Comparison of ENCODE assay signal across 2 cellular contexts in the genomic region with DNA sequence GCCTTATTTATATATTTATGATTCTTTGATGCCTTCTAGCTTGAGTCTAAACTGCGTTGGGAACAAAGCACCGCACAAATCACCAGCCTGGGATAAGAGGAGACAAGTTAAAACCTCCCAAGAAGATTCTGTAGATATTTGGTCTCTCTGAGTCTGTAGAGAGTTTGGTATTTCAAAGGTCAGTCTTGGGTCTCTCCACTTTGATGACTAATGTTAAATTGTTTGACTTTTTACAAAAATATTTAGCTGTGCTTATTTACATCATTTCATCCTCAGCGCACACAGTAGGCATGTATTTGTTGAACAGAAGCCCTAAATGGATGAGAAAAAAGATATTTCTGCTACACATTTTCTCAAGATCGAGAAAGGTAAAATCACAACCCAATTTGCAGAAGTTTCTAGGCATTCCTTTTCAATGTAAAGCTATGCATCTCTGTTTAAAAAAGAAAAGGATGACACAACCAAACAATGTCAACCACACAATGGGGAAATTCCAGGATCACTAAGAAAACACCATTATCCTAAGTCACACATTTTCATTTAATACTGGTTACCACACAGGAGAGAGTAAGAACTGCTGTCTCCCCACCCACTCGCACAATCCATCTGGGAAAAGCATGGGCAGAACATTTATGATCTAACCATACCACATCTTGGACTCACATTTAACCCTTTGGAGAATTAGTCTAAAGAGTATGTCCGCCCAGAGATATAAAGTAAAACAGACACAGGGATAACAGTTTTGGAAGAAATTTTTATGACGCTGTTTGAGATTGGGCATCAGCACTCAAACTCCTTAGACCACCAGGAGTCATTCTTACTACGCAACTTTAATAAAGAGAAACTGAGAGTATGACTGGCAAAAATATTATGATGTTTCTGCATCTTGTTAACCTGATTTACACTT.
TF ChIP-seq lines count a peak whose summit lies in the region.

No MANE protein-coding gene starts in this region.

TF ChIP-seq in GM23338, 12 proteins besides CTCF, POLR2A, EP300 and RAD21 (continued from another document and continues in another):
- TF ChIP-seq, protein P1, sequence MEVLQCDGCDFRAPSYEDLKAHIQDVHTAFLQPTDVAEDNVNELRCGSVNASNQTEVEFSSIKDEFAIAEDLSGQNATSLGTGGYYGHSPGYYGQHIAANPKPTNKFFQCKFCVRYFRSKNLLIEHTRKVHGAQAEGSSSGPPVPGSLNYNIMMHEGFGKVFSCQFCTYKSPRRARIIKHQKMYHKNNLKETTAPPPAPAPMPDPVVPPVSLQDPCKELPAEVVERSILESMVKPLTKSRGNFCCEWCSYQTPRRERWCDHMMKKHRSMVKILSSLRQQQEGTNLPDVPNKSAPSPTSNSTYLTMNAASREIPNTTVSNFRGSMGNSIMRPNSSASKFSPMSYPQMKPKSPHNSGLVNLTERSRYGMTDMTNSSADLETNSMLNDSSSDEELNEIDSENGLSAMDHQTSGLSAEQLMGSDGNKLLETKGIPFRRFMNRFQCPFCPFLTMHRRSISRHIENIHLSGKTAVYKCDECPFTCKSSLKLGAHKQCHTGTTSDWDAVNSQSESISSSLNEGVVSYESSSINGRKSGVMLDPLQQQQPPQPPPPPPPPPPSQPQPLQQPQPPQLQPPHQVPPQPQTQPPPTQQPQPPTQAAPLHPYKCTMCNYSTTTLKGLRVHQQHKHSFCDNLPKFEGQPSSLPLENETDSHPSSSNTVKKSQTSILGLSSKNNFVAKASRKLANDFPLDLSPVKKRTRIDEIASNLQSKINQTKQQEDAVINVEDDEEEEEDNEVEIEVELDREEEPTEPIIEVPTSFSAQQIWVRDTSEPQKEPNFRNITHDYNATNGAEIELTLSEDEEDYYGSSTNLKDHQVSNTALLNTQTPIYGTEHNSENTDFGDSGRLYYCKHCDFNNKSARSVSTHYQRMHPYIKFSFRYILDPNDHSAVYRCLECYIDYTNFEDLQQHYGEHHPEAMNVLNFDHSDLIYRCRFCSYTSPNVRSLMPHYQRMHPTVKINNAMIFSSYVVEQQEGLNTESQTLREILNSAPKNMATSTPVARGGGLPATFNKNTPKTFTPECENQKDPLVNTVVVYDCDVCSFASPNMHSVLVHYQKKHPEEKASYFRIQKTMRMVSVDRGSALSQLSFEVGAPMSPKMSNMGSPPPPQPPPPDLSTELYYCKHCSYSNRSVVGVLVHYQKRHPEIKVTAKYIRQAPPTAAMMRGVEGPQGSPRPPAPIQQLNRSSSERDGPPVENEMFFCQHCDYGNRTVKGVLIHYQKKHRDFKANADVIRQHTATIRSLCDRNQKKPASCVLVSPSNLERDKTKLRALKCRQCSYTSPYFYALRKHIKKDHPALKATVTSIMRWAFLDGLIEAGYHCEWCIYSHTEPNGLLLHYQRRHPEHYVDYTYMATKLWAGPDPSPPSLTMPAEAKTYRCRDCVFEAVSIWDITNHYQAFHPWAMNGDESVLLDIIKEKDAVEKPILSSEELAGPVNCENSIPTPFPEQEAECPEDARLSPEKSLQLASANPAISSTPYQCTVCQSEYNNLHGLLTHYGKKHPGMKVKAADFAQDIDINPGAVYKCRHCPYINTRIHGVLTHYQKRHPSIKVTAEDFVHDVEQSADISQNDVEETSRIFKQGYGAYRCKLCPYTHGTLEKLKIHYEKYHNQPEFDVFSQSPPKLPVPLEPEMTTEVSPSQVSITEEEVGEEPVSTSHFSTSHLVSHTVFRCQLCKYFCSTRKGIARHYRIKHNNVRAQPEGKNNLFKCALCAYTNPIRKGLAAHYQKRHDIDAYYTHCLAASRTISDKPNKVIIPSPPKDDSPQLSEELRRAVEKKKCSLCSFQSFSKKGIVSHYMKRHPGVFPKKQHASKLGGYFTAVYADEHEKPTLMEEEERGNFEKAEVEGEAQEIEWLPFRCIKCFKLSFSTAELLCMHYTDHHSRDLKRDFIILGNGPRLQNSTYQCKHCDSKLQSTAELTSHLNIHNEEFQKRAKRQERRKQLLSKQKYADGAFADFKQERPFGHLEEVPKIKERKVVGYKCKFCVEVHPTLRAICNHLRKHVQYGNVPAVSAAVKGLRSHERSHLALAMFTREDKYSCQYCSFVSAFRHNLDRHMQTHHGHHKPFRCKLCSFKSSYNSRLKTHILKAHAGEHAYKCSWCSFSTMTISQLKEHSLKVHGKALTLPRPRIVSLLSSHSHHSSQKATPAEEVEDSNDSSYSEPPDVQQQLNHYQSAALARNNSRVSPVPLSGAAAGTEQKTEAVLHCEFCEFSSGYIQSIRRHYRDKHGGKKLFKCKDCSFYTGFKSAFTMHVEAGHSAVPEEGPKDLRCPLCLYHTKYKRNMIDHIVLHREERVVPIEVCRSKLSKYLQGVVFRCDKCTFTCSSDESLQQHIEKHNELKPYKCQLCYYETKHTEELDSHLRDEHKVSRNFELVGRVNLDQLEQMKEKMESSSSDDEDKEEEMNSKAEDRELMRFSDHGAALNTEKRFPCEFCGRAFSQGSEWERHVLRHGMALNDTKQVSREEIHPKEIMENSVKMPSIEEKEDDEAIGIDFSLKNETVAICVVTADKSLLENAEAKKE (CRISPR knock-in tag; IDR thresholded peaks at IDR 0.05), result no peak
- no peak for TF ChIP-seq JUNB (IDR thresholded peaks at IDR 0.05; ENCODE audit: unreplicated experiment)
- TF ChIP-seq NANOG (IDR thresholded peaks at IDR 0.05; ENCODE audit: borderline replicate concordance), result no peak; the same call in 1 of the 2 replicates
- no peak for TF ChIP-seq ETS1 (IDR thresholded peaks at IDR 0.05)
- TF ChIP-seq ZNF331 (CRISPR knock-in tag; IDR thresholded peaks at IDR 0.05; ENCODE audit: low read depth), result no peak
- no peak for TF ChIP-seq POLR2AphosphoS5 (IDR thresholded peaks at IDR 0.05; ENCODE audit: low read depth)
- TF ChIP-seq EZH2phosphoT487 (IDR thresholded peaks at IDR 0.05; ENCODE audit: unreplicated experiment), result no peak
- no peak for TF ChIP-seq CREB1 (CRISPR knock-in tag; IDR thresholded peaks at IDR 0.05; ENCODE audit: low read depth)

TF ChIP-seq in WTC11, 78 proteins besides CTCF, POLR2A, EP300 and RAD21 (continued from another document):
- TF ChIP-seq NR2C2 (CRISPR knock-in tag; IDR thresholded peaks at IDR 0.05) (no peak), OVOL2 (CRISPR knock-in tag; IDR thresholded peaks at IDR 0.05; ENCODE audit: borderline replicate concordance) (no peak), PREB (CRISPR knock-in tag; IDR thresholded peaks at IDR 0.05; ENCODE audit: borderline replicate concordance) (no peak), TP53 (CRISPR knock-in tag; IDR thresholded peaks at IDR 0.05) (no peak)
